8 cellular contexts compared by ENCODE assay signal in the genomic region with DNA sequence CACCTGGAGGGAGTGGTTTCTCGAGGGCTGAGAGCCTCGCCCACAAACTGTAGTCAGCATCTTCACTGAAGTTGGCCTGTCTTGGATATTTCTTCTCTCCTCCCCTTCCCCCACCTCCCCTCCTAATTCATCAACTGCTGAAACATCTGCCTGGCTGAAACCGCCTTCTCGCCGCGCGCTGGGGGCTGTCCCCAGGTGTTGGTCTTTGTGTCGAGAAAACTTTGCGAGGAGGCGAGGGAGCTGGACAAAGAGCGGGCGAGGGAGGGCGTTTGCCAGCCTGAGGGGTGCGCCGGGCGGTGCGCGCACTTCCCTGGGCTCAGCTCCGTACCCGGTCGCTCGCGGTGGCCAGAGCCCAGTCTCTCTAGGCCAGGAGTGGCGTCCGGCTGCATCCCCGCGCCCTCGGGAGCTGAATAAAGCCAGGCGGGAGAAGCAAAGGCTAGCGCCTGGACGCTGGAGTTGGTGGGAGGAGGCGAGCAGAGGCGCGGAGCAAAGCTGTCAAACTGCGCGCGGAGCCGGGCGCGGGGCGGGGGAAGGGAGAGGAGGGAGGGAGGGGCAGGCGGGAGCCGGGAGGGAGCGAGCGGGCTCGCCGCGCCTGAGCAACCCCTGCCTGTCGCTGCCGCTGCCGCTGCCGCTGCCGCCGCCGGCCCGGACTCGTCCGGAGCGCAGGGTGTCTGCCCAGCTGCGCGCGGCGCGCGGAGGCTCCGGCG. TPM values are rescaled to one million over a fixed set of nuclear protein-coding genes. Genes with fewer than 3 reads are reported as not detected.
DNase-seq lines count a peak whose midpoint lies in the region; ATAC-seq, FAIRE-seq and TF ChIP-seq lines count a peak whose summit lies in the region.

A gene with protein sequence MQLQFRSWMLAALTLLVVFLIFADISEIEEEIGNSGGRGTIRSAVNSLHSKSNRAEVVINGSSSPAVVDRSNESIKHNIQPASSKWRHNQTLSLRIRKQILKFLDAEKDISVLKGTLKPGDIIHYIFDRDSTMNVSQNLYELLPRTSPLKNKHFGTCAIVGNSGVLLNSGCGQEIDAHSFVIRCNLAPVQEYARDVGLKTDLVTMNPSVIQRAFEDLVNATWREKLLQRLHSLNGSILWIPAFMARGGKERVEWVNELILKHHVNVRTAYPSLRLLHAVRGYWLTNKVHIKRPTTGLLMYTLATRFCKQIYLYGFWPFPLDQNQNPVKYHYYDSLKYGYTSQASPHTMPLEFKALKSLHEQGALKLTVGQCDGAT (plus strand): TSS at position 595 of the 707 bp plus-strand sequence. CDS start 184 bp downstream, outside the sequence.

- peak within 1 kb of the TSS; percentile 89 for H3K9ac ChIP-seq in KMS-11

- POLR2A ChIA-PET in naive thymus-derived CD8-positive, alpha-beta T cell (lab: Charles Lee) = no interaction called here

- H3K9me3 Mint-ChIP-seq in brain = peaks cover 0 to 3% (median 0%) of the 10 kb centered on the region in 5 experiments
- no peaks in the 10 kb centered on the region for H3K9me3 Mint-ChIP-seq in memory B cell
- peaks cover 0 to 2% (median 0%) of the 10 kb centered on the region in 9 donors for H3K9me3 Mint-ChIP-seq in naive thymus-derived CD8-positive, alpha-beta T cell

- no peak for TF ChIP-seq POLR2A in lower leg skin (IDR thresholded peaks at IDR 0.05)

- TF ChIP-seq CTCF in KMS-11 (conservative IDR thresholded peaks at IDR 0.05; ENCODE audit: low read depth, low read length) (no peak), brain (conservative IDR thresholded peaks at IDR 0.05) (no peak), lower leg skin (IDR thresholded peaks at IDR 0.05) (no peak)

- H3K4me2 ChIP-seq in KMS-11 = peak within 1 kb of the TSS; percentile 87

- intact Hi-C loops in lower leg skin (cut with DNase I; ENCODE audit: low total_unique reads) = no loop called here

- H2AFZ ChIP-seq in KMS-11 (ENCODE audit: low read depth) = peak within 1 kb of the TSS; percentile 56

- H3K27me3 Mint-ChIP-seq in brain (peaks cover 28% of the 10 kb centered on the region), memory B cell (peaks cover 24% of the 10 kb centered on the region)
- peaks cover 37 to 77% (median 60%) of the 10 kb centered on the region in 5 donors for H3K27me3 Mint-ChIP-seq in naive thymus-derived CD8-positive, alpha-beta T cell

- H3K4me1 Mint-ChIP-seq in brain (peaks cover 54% of the 10 kb centered on the region), memory B cell (no peaks in the 10 kb centered on the region)
- H3K4me1 Mint-ChIP-seq in naive thymus-derived CD8-positive, alpha-beta T cell = peaks cover 5 to 11% (median 10%) of the 10 kb centered on the region in 4 donors

- peaks cover 24% of the 10 kb centered on the region for H3K4me1 ChIP-seq in KMS-11 (ENCODE audit: low read depth, poor library complexity, severe bottlenecking)

- no peaks in the 10 kb centered on the region for H3K27me3 ChIP-seq in KMS-11 (ENCODE audit: insufficient read depth, low read depth)

- H3K27ac Mint-ChIP-seq in brain (peak within 1 kb of the TSS; percentile 79 to 99 (median 98)), memory B cell (no peak within 1 kb of the TSS)
- peak within 1 kb of the TSS in 1 of 10 donors; percentile 18 for H3K27ac Mint-ChIP-seq in naive thymus-derived CD8-positive, alpha-beta T cell

- H3K4me3 Mint-ChIP-seq in brain (peak within 1 kb of the TSS; percentile 91 to 99 (median 96)), memory B cell (peak within 1 kb of the TSS; percentile 17)
- peak within 1 kb of the TSS in 1 of 10 donors; percentile 15 for H3K4me3 Mint-ChIP-seq in naive thymus-derived CD8-positive, alpha-beta T cell

- H3K79me2 ChIP-seq in KMS-11 (ENCODE audit: insufficient read depth, low read depth) = peaks cover 46% of the 10 kb centered on the region

- H3K27ac ChIP-seq in KMS-11 = peak within 1 kb of the TSS; percentile 93

- 0 out of 2 replicates have a peak, but pooled peaks cover 3% of the 10 kb centered on the region for H4K20me1 ChIP-seq in KMS-11 (ENCODE audit: insufficient read depth)

- DNase-seq in AG20443 (ENCODE audit: low spot score) (peak; percentile 66), memory B cell (ENCODE audit: low spot score in 2 of 2) (no peak), GM19239 (ENCODE audit: insufficient read length, low spot score) (no peak), lower leg skin (ENCODE audit: low spot score in 2 of 2) (no peak)
- no peak for DNase-seq in naive thymus-derived CD8-positive, alpha-beta T cell

- H3K36me3 ChIP-seq in KMS-11 (ENCODE audit: insufficient read depth) = no peaks in the 10 kb centered on the region

- H3K4me3 ChIP-seq in KMS-11 (IDR thresholded peaks at IDR 0.05; ENCODE audit: insufficient read depth, low read depth, low read length) = no peak within 1 kb of the TSS
- H3K4me3 ChIP-seq in lower leg skin (ENCODE audit: low read depth, poor library complexity, severe bottlenecking) = no peak within 1 kb of the TSS

- ATAC-seq in memory B cell (ENCODE audit: low read depth) (no peak), HG02970 (IDR thresholded peaks at IDR 0.05; ENCODE audit: low FRiP score, unreplicated experiment) (no peak)
- ATAC-seq in naive thymus-derived CD8-positive, alpha-beta T cell = no peak

- peaks cover 19% of the 10 kb centered on the region for H3K36me3 Mint-ChIP-seq in brain
- H3K36me3 Mint-ChIP-seq in memory B cell = no peaks in the 10 kb centered on the region
- H3K36me3 Mint-ChIP-seq in naive thymus-derived CD8-positive, alpha-beta T cell = peaks cover 0 to 2% (median 0%) of the 10 kb centered on the region in 3 donors

- FAIRE-seq in GM19239 (lab: Jason Lieb, UNC) = no peak

- 0 to 1% methylated on average over 43 to 50 of the region's 67 CpGs for WGBS in lower leg skin, 2 donors

RNA-seq across cellular contexts. Expression of the gene that starts here (rescaled TPM):
- polyA plus RNA-seq in brain (ENCODE audit: insufficient read depth, low read depth, low replicate concordance) = 11.6 TPM
- not detected for total RNA-seq in naive thymus-derived CD8-positive, alpha-beta T cell
- polyA plus RNA-seq in naive thymus-derived CD8-positive, alpha-beta T cell = not detected
- under 1 TPM in 1 of 4 donors, not detected in 3; 0.06 TPM for total RNA-seq in lower leg skin

Comparison
In these comparisons a context has a peak if more than half of its experiments do, and no peak if none do; other contexts are left out.
1. RNA of the gene that starts here (polyA plus RNA-seq): 11.6 TPM in brain (single experiment); not detected in naive thymus-derived CD8-positive, alpha-beta T cell; every median in the first group is over 10 times any median in the second.